ENCODE assay signal across 8 cellular contexts in the genomic region with DNA sequence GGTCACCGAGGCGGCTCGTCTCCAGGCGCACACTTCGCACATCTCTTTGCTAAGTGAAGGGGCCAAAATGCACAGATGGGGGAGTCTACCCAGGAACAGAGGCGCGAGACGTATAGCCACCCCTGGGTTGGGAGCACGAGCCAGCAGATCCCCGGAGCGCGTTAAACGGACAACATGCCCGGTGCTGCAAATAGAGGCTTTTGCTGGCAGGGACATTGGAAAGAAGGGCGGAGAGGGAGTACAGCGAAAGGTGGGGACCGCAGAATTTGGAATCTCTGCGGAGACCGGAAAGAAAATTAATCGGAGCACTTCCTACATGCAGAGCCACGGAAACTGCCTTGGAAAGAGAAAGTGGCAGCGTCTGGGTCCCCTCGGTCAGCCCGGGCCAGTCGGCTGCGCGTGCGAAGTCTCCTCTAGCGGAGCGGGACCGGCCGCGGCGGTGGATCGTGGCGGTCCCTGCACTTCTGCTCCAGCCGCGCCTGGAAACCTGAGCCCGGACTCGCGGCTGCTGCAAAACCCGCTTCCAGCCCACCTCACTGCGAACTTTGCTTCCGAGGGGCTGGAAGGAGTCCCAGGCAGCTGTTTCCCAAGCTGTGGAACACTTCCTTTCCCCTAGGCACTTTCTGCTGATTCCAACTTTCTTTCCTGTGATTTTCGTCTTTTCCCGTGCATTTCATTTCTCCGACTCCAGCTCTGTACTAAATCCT. TPM values are rescaled to one million over a fixed set of nuclear protein-coding genes. Genes with fewer than 3 reads are reported as not detected.
DNase-seq lines count a peak whose midpoint lies in the region; ATAC-seq, FAIRE-seq and TF ChIP-seq lines count a peak whose summit lies in the region.

No MANE protein-coding gene starts in this region.

- H3K4me1 Mint-ChIP-seq in immature natural killer cell, result peaks cover 11 to 12% of the 10 kb centered on the region in 2 donors

- H3K27ac Mint-ChIP-seq in immature natural killer cell, result peak overlapping the region in 5 of 6 donors; percentile 57 to 93 (median 80)

- H3K36me3 ChIP-seq in bronchial epithelial cell (ENCODE audit: control insufficient read depth, insufficient read depth, low read length), result no peaks in the 10 kb centered on the region
- H3K36me3 ChIP-seq in skeletal muscle tissue (ENCODE audit: control insufficient read depth in 3 of 3, insufficient read depth in 3 of 3, low read length in 3 of 3), result no peaks in the 10 kb centered on the region

- H3K9me3 ChIP-seq in skeletal muscle tissue (ENCODE audit: control insufficient read depth in 3 of 3, low read length in 3 of 3), result no peaks in the 10 kb centered on the region

- H3K9me3 Mint-ChIP-seq in immature natural killer cell, result peaks cover 0 to 4% (median 0%) of the 10 kb centered on the region in 6 donors

- no peak overlapping the region for H3K4me3 Mint-ChIP-seq in immature natural killer cell

- FAIRE-seq in bronchial epithelial cell (lab: Jason Lieb, UNC), result no peak

- H3K27me3 ChIP-seq in bronchial epithelial cell (ENCODE audit: control insufficient read depth, insufficient read depth, low read length) (no peaks in the 10 kb centered on the region), skeletal muscle tissue (ENCODE audit: control insufficient read depth in 3 of 3, insufficient read depth in 3 of 3, low read length in 3 of 3) (no peaks in the 10 kb centered on the region)

- peak; percentile 38 for ATAC-seq in GM19455 (IDR thresholded peaks at IDR 0.05; ENCODE audit: unreplicated experiment)
- ATAC-seq in HG03469 (IDR thresholded peaks at IDR 0.05; ENCODE audit: unreplicated experiment), result peak; percentile 11

- TF ChIP-seq CTCF in bronchial epithelial cell (IDR thresholded peaks at IDR 0.05; ENCODE audit: insufficient read depth, low read length, severe bottlenecking), result no peak

- H3K27me3 Mint-ChIP-seq in immature natural killer cell (ENCODE audit: low read depth in 3 of 3), result peaks cover 6% of the 10 kb centered on the region in 3 donors

- peaks cover 3 to 15% (median 13%) of the 10 kb centered on the region in 3 donors for H3K4me1 ChIP-seq in skeletal muscle tissue (ENCODE audit: control insufficient read depth in 3 of 3, insufficient read depth in 3 of 3, low read length in 3 of 3)

- H3K9ac ChIP-seq in skeletal muscle tissue (ENCODE audit: low read depth in 1 of 3, low read length in 3 of 3), result peak overlapping the region; percentile 81 to 87 (median 84)

- H3K27ac ChIP-seq in skeletal muscle tissue (ENCODE audit: low read depth, low read length), result peak overlapping the region; percentile 80

- no peaks in the 10 kb centered on the region for H3K36me3 Mint-ChIP-seq in immature natural killer cell

- peak overlapping the region; percentile 68 for H3K4me3 ChIP-seq in bronchial epithelial cell (ENCODE audit: low read depth, low read length)
- H3K4me3 ChIP-seq in skeletal muscle tissue (ENCODE audit: low read length in 3 of 3), result peak overlapping the region; percentile 85 to 89 (median 88)

- peak; percentile 85 for DNase-seq in DMS 273 (lab: John Stamatoyannopoulos, UW; ENCODE audit: unreplicated experiment)
- DNase-seq in RPMI8226, result peak; percentile 29
- peak; percentile 22 for DNase-seq in bronchial epithelial cell (ENCODE audit: low read depth)
- peak in 1 of 3 donors; percentile 42 for DNase-seq in immature natural killer cell
- no peak for DNase-seq in effector CD8-positive, alpha-beta T cell (lab: John Stamatoyannopoulos, UW)

RNA-seq across cellular contexts. Expression of gene PCDH9, which starts 0.8 kb away (rescaled TPM):
- 0.26 TPM in 2 replicates for total RNA-seq in bronchial epithelial cell
- polyA plus RNA-seq in immature natural killer cell, result under 1 TPM in 2 of 3 donors, not detected in 1; 0.56 to 0.77 TPM
- 6.8 TPM for total RNA-seq in skeletal muscle tissue
